ENCODE assay signal across 9 cellular contexts in genomic region chr20:41047279-41047974, GRCh38. TPM values are rescaled to one million over a fixed set of nuclear protein-coding genes. Genes with fewer than 3 reads are reported as not detected.
DNase-seq lines count a peak whose midpoint lies in the region; ATAC-seq and TF ChIP-seq lines count a peak whose summit lies in the region.
"Had no signal": no experiment of that assay in that cellular context is flagged by ENCODE, and none has a peak within 500 bp of the region (broad histone marks: within the 10 kb centered on the region; RNA-seq: fewer than 3 reads in every experiment).

No MANE protein-coding gene starts in this region.

- H3K27ac Mint-ChIP-seq in central memory CD8-positive, alpha-beta T cell (ENCODE audit: low read depth), result peak overlapping the region; percentile 91

- H3K4me3 Mint-ChIP-seq in central memory CD8-positive, alpha-beta T cell, result peak overlapping the region; percentile 77

- peaks cover 94% of the 10 kb centered on the region for H3K4me1 Mint-ChIP-seq in central memory CD8-positive, alpha-beta T cell

- H3K4me2 ChIP-seq in osteoblast (ENCODE audit: insufficient read depth, low read length), result peak overlapping the region; percentile 80

- no peak for TF ChIP-seq CTCF in osteoblast (IDR thresholded peaks at IDR 0.05; ENCODE audit: extremely low read depth, low read depth, low read length)

- DNase-seq in central memory CD8-positive, alpha-beta T cell (ENCODE audit: low spot score in 2 of 2), result no peak
- no peak for DNase-seq in osteoblast (ENCODE audit: insufficient read length, low spot score, missing footprints)
- DNase-seq in stimulated activated CD4-positive, alpha-beta T cell treated with anti-CD3 and anti-CD28 coated beads, Interleukin-2, amount 100 ng/mL, for 24 hours, result no peak
- no peak for DNase-seq in activated CD4-positive, alpha-beta T cell treated with anti-CD3 and anti-CD28 coated beads for 4 hours

- peak; percentile 11 for ATAC-seq in HG03442 (IDR thresholded peaks at IDR 0.05; ENCODE audit: unreplicated experiment)
- ATAC-seq in central memory CD8-positive, alpha-beta T cell (replicated peaks; ENCODE audit: extremely low read depth, poor library complexity, severe bottlenecking), result peak; percentile 5
- no peak for ATAC-seq in GM18519 (IDR thresholded peaks at IDR 0.05; ENCODE audit: low FRiP score, unreplicated experiment)
- no peak for ATAC-seq in HG03108 (IDR thresholded peaks at IDR 0.05; ENCODE audit: unreplicated experiment)
- ATAC-seq: Panc1 had no signal

- no peaks in the 10 kb centered on the region for H3K27me3 Mint-ChIP-seq in central memory CD8-positive, alpha-beta T cell

- no peaks in the 10 kb centered on the region for H3K9me3 Mint-ChIP-seq in central memory CD8-positive, alpha-beta T cell

- peaks cover 57% of the 10 kb centered on the region for H3K4me1 ChIP-seq in osteoblast (ENCODE audit: insufficient read depth, low read length)

- peaks cover 10% of the 10 kb centered on the region for H3K36me3 Mint-ChIP-seq in central memory CD8-positive, alpha-beta T cell (ENCODE audit: insufficient read depth)

- peak overlapping the region; percentile 24 for H3K27ac ChIP-seq in osteoblast (ENCODE audit: low read depth, low read length)

- peaks cover 73% of the 10 kb centered on the region for H4K20me1 ChIP-seq in osteoblast (ENCODE audit: insufficient read depth, low read length)

- H3K27me3 ChIP-seq in osteoblast (ENCODE audit: insufficient read depth, low read length), result no peaks in the 10 kb centered on the region

- H3K9me3 ChIP-seq in osteoblast (ENCODE audit: low read depth, low read length), result no peaks in the 10 kb centered on the region

- H3K36me3 ChIP-seq in osteoblast (ENCODE audit: insufficient read depth, low read length), result no peaks in the 10 kb centered on the region

- H3K4me3 ChIP-seq in GM08714 (ENCODE audit: low read length) (peak overlapping the region; percentile 68; the same call in 1 of the 2 replicates), osteoblast (ENCODE audit: insufficient read depth, low read length) (no peak overlapping the region)

- no peak overlapping the region for H2AFZ ChIP-seq in osteoblast (ENCODE audit: low read length)

- peaks cover 98% of the 10 kb centered on the region for H3K79me2 ChIP-seq in osteoblast (ENCODE audit: insufficient read depth, low read length)

RNA-seq across cellular contexts. Expression of gene TOP1, which starts 18.8 kb away (rescaled TPM):
- 9.4 and 10.5 TPM in 2 replicates for total RNA-seq in osteoblast

Comparison
In these comparisons a context has a peak if more than half of its experiments do, and no peak if none do; other contexts are left out.
1. ATAC-seq: peak in HG03442 (single experiment) and central memory CD8-positive, alpha-beta T cell (single experiment); none in GM18519 (single experiment) and HG03108 (single experiment).